Comparison of ENCODE assay signal across 10 cellular contexts in genomic region chr5:149788964-149789363, GRCh38.
"Had no signal": no experiment of that assay in that cellular context is flagged by ENCODE, and none has a peak within 500 bp of the region (broad histone marks: within the 10 kb centered on the region; RNA-seq: fewer than 3 reads in every experiment).

No MANE protein-coding gene starts in this region.

- H3K27ac ChIP-seq: KMS-11 had no signal

- H2AFZ ChIP-seq: GM23338 had no signal

- FAIRE-seq: H1, H54, HTR-8/SVneo had no signal

- H3K9ac ChIP-seq: KMS-11 had no signal

- ATAC-seq: GM23338 had no signal

- H3K4me3 ChIP-seq: GM23338 had no signal

- H3K4me2 ChIP-seq: GM23338, KMS-11 had no signal

- DNase-seq: H9, HCEC 1CT, HFFc6, IMR-90, KBM-7 had no signal
